Comparison of ENCODE assay signal across 9 cellular contexts in the genomic region with DNA sequence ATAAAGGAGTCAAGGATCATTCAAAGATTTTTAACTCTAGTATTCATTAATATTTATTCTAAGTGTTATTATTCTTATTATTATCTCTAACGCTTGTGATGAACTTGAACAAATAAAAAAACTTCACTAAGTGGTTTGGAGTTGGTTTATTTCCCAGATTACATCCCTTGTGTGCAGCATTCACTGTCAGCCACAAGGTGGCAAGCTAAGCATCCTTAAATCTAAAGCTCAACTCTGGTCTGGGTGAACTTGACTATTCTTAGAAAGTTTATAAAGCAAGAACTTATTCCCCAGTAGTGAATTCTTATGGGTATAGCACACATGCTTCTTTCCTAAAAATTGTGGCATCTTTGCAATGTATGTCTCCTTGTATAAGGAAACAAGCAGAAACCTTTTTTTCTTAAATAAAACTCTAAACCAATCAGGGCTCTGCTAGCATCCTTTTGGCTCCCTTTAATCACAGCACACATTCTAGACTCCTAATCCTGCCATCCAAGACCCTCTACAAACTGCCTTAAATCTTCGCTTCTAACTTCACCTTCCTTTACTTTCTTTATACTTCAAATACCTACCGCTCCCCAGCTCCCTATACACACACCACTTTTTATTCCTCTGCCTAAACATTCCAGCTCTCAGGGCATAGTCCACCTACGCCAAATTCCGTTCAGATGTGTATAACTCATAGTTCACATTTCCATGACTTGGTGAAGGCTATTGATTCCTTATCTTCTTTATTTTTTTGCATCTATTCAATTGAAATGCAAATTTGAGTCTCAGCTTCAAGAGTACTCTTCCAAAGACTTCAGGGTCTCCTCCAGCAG.
A peak's percentile ranks its signal among the peaks of the same experiment; 100 is the strongest.
DNase-seq lines count a peak whose midpoint lies in the region; ATAC-seq, FAIRE-seq and TF ChIP-seq lines count a peak whose summit lies in the region.
"Had no signal": no experiment of that assay in that cellular context is flagged by ENCODE, and none has a peak within 500 bp of the region (broad histone marks: within the 10 kb centered on the region; RNA-seq: fewer than 3 reads in every experiment).

No MANE protein-coding gene starts in this region.

- H3K27ac ChIP-seq in cardiac muscle cell: no peak overlapping the region
- H3K27ac ChIP-seq in fibroblast of lung (ENCODE audit: insufficient read depth, low read length): no peak overlapping the region
- no peak overlapping the region for H3K27ac ChIP-seq in pancreas

- no peak overlapping the region for H2AFZ ChIP-seq in fibroblast of lung (ENCODE audit: low read length)

- no peaks in the 10 kb centered on the region for H3K79me2 ChIP-seq in fibroblast of lung (ENCODE audit: control insufficient read depth, insufficient read depth, low read length)

- H3K4me3 ChIP-seq in cardiac muscle cell (no peak overlapping the region), fibroblast of lung (replicated peaks in 1 of 4; ENCODE audit: control extremely low read depth in 1 of 4, insufficient read depth in 1 of 4, low read depth in 3 of 4, low read length in 4 of 4) (no peak overlapping the region), pancreas (no peak overlapping the region)

- no peak overlapping the region for H3K4me2 ChIP-seq in fibroblast of lung (ENCODE audit: extremely low read depth, insufficient read depth, low read length)

- ATAC-seq in Right ventricle myocardium inferior: no peak
- peak; percentile 93 for ATAC-seq in GM21737 (IDR thresholded peaks at IDR 0.05; ENCODE audit: unreplicated experiment)
- peak; percentile 79 to 97 (median 94) for ATAC-seq in pancreas
- ATAC-seq: naive thymus-derived CD4-positive, alpha-beta T cell had no signal

- intact Hi-C loops in Right ventricle myocardium inferior (cut with DNase I): loop anchor here (2.0 kb wide), 1 partner anchor 157 kb away; no protein-coding TSS in a partner anchor
- intact Hi-C loops in pancreas (cut with DNase I): loop anchor here in 1 of 3 donors (5.0 kb wide), 1 partner anchor 154 kb away; no protein-coding TSS in a partner anchor
- intact Hi-C loops in posterior vena cava (cut with DNase I): no loop called here

- peak; percentile 97 for FAIRE-seq in pancreas (lab: Jason Lieb, UNC)

- no peaks in the 10 kb centered on the region for H3K9me3 ChIP-seq in cardiac muscle cell (ENCODE audit: low read depth)
- no peaks in the 10 kb centered on the region for H3K9me3 ChIP-seq in fibroblast of lung (ENCODE audit: control insufficient read depth, insufficient read depth, low read depth, low read length)
- H3K9me3 ChIP-seq in pancreas: no peaks in the 10 kb centered on the region

- peak; percentile 48; the same call in 1 of the 2 replicates for TF ChIP-seq RAD21 in Ishikawa (IDR thresholded peaks at IDR 0.05; ENCODE audit: low read depth)

- 23 to 27% methylated on average over 5 of the region's 5 CpGs for WGBS in pancreas, 2 donors

- H4K20me1 ChIP-seq in fibroblast of lung (ENCODE audit: control insufficient read depth, extremely low read depth, insufficient read depth, low read length): no peaks in the 10 kb centered on the region

- TF ChIP-seq EP300 in Ishikawa (IDR thresholded peaks at IDR 0.05; ENCODE audit: borderline replicate concordance): no peak

- TF ChIP-seq CTCF in cardiac muscle cell (IDR thresholded peaks at IDR 0.05; ENCODE audit: low read depth, low read length) (peak; percentile 88), fibroblast of lung (conservative IDR thresholded peaks at IDR 0.05 in 1 of 2, IDR thresholded peaks at IDR 0.05 in 1 of 2; ENCODE audit: low read depth in 1 of 2, low read length in 2 of 2) (peak; percentile 86 to 89), pancreas (IDR thresholded peaks at IDR 0.05) (peak; percentile 61 to 73 (median 66))

- H3K36me3 ChIP-seq in cardiac muscle cell (no peaks in the 10 kb centered on the region), fibroblast of lung (ENCODE audit: control insufficient read depth, insufficient read depth, low read length) (no peaks in the 10 kb centered on the region), pancreas (no peaks in the 10 kb centered on the region)

- no peak overlapping the region for H3K9ac ChIP-seq in fibroblast of lung (ENCODE audit: insufficient read depth, low read length)

- DNase-seq in cardiac muscle cell (ENCODE audit: low read depth in 1 of 2, low spot score in 1 of 2): peak; percentile 65 to 66
- no peak for DNase-seq in Right ventricle myocardium inferior (ENCODE audit: missing footprints)
- peak; percentile 47 for DNase-seq in SK-MEL-5 (ENCODE audit: low read depth, low spot score)
- DNase-seq in fibroblast of lung (ENCODE audit: low read depth in 2 of 2): peak; percentile 51 to 52
- DNase-seq in pancreas: peak in 4 of 6 donors; percentile 14 to 57 (median 22)
- no peak for DNase-seq in posterior vena cava (ENCODE audit: low spot score)

- H3K27me3 ChIP-seq in cardiac muscle cell (no peaks in the 10 kb centered on the region), fibroblast of lung (ENCODE audit: control insufficient read depth, insufficient read depth, low read length) (no peaks in the 10 kb centered on the region), pancreas (no peaks in the 10 kb centered on the region)

- H3K4me1 ChIP-seq in cardiac muscle cell (ENCODE audit: low read depth) (no peaks in the 10 kb centered on the region), fibroblast of lung (ENCODE audit: control insufficient read depth, extremely low read depth, insufficient read depth, low read length) (no peaks in the 10 kb centered on the region), pancreas (no peaks in the 10 kb centered on the region)

- in situ Hi-C loops in SK-MEL-5 (cut with HindIII; ENCODE audit: low pct_unique_long_range_greater_than_20kb, low sequenced_read_pairs): no loop called here

TF ChIP-seq in Ishikawa, 13 proteins besides CTCF, POLR2A, EP300 and RAD21:
- TF ChIP-seq EGR1 (IDR thresholded peaks at IDR 0.05) (no peak), CEBPB (IDR thresholded peaks at IDR 0.05) (no peak), REST (IDR thresholded peaks at IDR 0.05; ENCODE audit: low read depth) (no peak), NFIC (IDR thresholded peaks at IDR 0.05) (no peak), TCF12 (IDR thresholded peaks at IDR 0.05; ENCODE audit: low read depth) (no peak), ZBTB7A (IDR thresholded peaks at IDR 0.05; ENCODE audit: low read depth) (no peak), FOXM1 (IDR thresholded peaks at IDR 0.05; ENCODE audit: borderline replicate concordance, low read depth) (no peak), YY1 (IDR thresholded peaks at IDR 0.05; ENCODE audit: low read depth) (no peak)
TF ChIP-seq in Ishikawa: peak in this region for 0.

Comparison
In these comparisons a context has a peak if more than half of its experiments do, and no peak if none do; other contexts are left out.
1. DNase-seq: peak in cardiac muscle cell (2 of 2), SK-MEL-5 (single experiment), fibroblast of lung (2 of 2) and pancreas (4 of 6); none in Right ventricle myocardium inferior (single experiment) and posterior vena cava (single experiment).
2. Peak in every context shown above with its lines, with median percentiles within 50 percentile points of each other: CTCF ChIP-seq.